In the genomic region with DNA sequence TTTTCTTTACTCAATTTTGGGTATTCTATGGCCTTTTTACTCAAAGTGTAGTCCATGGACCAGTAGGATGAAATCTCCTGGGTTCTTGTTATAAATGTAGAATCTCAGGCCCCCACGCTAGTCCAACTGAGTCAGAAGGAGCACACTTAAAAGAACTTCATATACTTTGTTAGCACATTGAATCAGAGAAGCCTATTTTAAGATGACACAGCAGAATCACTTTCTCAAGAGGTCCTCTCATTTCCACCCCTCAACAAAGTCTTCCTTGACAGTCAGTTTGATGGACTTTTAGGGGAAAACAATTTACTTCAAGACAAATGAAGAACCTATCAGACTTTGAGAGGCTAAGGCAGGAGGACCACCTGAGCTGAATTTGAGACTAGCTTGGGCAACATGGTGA, we compare ENCODE assay signal across 3 cellular contexts.
TF ChIP-seq lines count a peak whose summit lies in the region.

No MANE protein-coding gene starts in this region.

TF ChIP-seq in HepG2, 621 proteins besides CTCF, POLR2A, EP300 and RAD21:
- TF ChIP-seq, protein P1, sequence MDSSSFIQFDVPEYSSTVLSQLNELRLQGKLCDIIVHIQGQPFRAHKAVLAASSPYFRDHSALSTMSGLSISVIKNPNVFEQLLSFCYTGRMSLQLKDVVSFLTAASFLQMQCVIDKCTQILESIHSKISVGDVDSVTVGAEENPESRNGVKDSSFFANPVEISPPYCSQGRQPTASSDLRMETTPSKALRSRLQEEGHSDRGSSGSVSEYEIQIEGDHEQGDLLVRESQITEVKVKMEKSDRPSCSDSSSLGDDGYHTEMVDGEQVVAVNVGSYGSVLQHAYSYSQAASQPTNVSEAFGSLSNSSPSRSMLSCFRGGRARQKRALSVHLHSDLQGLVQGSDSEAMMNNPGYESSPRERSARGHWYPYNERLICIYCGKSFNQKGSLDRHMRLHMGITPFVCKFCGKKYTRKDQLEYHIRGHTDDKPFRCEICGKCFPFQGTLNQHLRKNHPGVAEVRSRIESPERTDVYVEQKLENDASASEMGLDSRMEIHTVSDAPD (CRISPR knock-in tag; IDR thresholded peaks at IDR 0.05), result no peak
- TF ChIP-seq MAFF (IDR thresholded peaks at IDR 0.05; ENCODE audit: low read depth, low read length) (0 out of 2 replicates have a peak, but pooled peaks have one; percentile 32), MAFK (conservative IDR thresholded peaks at IDR 0.05 in 1 of 2, IDR thresholded peaks at IDR 0.05 in 1 of 2; ENCODE audit: low read length in 2 of 2) (peak; percentile 55 to 69), ZNF382 (CRISPR knock-in tag; IDR thresholded peaks at IDR 0.05; ENCODE audit: borderline replicate concordance) (no peak)
- TF ChIP-seq, protein P2, sequence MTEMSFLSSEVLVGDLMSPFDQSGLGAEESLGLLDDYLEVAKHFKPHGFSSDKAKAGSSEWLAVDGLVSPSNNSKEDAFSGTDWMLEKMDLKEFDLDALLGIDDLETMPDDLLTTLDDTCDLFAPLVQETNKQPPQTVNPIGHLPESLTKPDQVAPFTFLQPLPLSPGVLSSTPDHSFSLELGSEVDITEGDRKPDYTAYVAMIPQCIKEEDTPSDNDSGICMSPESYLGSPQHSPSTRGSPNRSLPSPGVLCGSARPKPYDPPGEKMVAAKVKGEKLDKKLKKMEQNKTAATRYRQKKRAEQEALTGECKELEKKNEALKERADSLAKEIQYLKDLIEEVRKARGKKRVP (CRISPR knock-in tag; IDR thresholded peaks at IDR 0.05), result no peak
- TF ChIP-seq, protein P3, sequence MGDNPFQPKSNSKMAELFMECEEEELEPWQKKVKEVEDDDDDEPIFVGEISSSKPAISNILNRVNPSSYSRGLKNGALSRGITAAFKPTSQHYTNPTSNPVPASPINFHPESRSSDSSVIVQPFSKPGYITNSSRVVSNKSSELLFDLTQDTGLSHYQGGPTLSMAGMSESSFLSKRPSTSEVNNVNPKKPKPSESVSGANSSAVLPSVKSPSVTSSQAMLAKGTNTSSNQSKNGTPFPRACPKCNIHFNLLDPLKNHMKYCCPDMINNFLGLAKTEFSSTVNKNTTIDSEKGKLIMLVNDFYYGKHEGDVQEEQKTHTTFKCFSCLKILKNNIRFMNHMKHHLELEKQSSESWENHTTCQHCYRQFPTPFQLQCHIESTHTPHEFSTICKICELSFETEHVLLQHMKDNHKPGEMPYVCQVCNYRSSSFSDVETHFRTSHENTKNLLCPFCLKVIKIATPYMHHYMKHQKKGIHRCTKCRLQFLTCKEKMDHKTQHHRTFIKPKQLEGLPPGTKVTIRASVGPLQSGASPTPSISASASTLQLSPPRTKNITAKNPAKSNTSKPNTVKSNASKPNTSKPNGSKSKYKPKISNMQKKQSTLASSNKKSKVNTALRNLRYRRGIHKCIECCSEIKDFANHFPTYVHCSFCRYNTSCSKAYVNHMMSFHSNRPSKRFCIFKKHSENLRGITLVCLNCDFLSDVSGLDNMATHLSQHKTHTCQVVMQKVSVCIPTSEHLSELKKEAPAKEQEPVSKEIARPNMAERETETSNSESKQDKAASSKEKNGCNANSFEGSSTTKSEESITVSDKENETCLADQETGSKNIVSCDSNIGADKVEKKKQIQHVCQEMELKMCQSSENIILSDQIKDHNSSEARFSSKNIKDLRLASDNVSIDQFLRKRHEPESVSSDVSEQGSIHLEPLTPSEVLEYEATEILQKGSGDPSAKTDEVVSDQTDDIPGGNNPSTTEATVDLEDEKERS (CRISPR knock-in tag; IDR thresholded peaks at IDR 0.05), result no peak
- TF ChIP-seq, protein P4, sequence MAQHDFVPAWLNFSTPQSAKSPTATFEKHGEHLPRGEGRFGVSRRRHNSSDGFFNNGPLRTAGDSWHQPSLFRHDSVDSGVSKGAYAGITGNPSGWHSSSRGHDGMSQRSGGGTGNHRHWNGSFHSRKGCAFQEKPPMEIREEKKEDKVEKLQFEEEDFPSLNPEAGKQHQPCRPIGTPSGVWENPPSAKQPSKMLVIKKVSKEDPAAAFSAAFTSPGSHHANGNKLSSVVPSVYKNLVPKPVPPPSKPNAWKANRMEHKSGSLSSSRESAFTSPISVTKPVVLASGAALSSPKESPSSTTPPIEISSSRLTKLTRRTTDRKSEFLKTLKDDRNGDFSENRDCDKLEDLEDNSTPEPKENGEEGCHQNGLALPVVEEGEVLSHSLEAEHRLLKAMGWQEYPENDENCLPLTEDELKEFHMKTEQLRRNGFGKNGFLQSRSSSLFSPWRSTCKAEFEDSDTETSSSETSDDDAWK (CRISPR knock-in tag; IDR thresholded peaks at IDR 0.05), result no peak

TF ChIP-seq in IMR-90, 13 proteins besides CTCF, POLR2A, EP300 and RAD21:
- no peak for TF ChIP-seq MXI1 (IDR thresholded peaks at IDR 0.05; ENCODE audit: borderline replicate concordance, low read depth, low read length)
- TF ChIP-seq MAFK (IDR thresholded peaks at IDR 0.05; ENCODE audit: low read depth, low read length), result peak; percentile 45; the same call in 1 of the 2 replicates

TF ChIP-seq in H1, 55 proteins besides CTCF, POLR2A, EP300 and RAD21:
- no peak for TF ChIP-seq CHD1 (IDR thresholded peaks at IDR 0.05; ENCODE audit: low read depth, low read length)
- TF ChIP-seq, protein P5, sequence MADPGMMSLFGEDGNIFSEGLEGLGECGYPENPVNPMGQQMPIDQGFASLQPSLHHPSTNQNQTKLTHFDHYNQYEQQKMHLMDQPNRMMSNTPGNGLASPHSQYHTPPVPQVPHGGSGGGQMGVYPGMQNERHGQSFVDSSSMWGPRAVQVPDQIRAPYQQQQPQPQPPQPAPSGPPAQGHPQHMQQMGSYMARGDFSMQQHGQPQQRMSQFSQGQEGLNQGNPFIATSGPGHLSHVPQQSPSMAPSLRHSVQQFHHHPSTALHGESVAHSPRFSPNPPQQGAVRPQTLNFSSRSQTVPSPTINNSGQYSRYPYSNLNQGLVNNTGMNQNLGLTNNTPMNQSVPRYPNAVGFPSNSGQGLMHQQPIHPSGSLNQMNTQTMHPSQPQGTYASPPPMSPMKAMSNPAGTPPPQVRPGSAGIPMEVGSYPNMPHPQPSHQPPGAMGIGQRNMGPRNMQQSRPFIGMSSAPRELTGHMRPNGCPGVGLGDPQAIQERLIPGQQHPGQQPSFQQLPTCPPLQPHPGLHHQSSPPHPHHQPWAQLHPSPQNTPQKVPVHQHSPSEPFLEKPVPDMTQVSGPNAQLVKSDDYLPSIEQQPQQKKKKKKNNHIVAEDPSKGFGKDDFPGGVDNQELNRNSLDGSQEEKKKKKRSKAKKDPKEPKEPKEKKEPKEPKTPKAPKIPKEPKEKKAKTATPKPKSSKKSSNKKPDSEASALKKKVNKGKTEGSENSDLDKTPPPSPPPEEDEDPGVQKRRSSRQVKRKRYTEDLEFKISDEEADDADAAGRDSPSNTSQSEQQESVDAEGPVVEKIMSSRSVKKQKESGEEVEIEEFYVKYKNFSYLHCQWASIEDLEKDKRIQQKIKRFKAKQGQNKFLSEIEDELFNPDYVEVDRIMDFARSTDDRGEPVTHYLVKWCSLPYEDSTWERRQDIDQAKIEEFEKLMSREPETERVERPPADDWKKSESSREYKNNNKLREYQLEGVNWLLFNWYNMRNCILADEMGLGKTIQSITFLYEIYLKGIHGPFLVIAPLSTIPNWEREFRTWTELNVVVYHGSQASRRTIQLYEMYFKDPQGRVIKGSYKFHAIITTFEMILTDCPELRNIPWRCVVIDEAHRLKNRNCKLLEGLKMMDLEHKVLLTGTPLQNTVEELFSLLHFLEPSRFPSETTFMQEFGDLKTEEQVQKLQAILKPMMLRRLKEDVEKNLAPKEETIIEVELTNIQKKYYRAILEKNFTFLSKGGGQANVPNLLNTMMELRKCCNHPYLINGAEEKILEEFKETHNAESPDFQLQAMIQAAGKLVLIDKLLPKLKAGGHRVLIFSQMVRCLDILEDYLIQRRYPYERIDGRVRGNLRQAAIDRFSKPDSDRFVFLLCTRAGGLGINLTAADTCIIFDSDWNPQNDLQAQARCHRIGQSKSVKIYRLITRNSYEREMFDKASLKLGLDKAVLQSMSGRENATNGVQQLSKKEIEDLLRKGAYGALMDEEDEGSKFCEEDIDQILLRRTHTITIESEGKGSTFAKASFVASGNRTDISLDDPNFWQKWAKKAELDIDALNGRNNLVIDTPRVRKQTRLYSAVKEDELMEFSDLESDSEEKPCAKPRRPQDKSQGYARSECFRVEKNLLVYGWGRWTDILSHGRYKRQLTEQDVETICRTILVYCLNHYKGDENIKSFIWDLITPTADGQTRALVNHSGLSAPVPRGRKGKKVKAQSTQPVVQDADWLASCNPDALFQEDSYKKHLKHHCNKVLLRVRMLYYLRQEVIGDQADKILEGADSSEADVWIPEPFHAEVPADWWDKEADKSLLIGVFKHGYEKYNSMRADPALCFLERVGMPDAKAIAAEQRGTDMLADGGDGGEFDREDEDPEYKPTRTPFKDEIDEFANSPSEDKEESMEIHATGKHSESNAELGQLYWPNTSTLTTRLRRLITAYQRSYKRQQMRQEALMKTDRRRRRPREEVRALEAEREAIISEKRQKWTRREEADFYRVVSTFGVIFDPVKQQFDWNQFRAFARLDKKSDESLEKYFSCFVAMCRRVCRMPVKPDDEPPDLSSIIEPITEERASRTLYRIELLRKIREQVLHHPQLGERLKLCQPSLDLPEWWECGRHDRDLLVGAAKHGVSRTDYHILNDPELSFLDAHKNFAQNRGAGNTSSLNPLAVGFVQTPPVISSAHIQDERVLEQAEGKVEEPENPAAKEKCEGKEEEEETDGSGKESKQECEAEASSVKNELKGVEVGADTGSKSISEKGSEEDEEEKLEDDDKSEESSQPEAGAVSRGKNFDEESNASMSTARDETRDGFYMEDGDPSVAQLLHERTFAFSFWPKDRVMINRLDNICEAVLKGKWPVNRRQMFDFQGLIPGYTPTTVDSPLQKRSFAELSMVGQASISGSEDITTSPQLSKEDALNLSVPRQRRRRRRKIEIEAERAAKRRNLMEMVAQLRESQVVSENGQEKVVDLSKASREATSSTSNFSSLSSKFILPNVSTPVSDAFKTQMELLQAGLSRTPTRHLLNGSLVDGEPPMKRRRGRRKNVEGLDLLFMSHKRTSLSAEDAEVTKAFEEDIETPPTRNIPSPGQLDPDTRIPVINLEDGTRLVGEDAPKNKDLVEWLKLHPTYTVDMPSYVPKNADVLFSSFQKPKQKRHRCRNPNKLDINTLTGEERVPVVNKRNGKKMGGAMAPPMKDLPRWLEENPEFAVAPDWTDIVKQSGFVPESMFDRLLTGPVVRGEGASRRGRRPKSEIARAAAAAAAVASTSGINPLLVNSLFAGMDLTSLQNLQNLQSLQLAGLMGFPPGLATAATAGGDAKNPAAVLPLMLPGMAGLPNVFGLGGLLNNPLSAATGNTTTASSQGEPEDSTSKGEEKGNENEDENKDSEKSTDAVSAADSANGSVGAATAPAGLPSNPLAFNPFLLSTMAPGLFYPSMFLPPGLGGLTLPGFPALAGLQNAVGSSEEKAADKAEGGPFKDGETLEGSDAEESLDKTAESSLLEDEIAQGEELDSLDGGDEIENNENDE (IDR thresholded peaks at IDR 0.05; ENCODE audit: insufficient replicate concordance, low read length), result no peak
- no peak for TF ChIP-seq SUZ12 (IDR thresholded peaks at IDR 0.05; ENCODE audit: low read length)
- no peak for TF ChIP-seq RFX5 (IDR thresholded peaks at IDR 0.05; ENCODE audit: borderline replicate concordance, low read depth, low read length)
- TF ChIP-seq TAF7 (optimal IDR thresholded peaks at IDR 0.05; ENCODE audit: borderline replicate concordance, low read depth, low read length), result no peak
- TF ChIP-seq KDM4A (IDR thresholded peaks at IDR 0.05; ENCODE audit: low read depth, low read length, severe bottlenecking), result no peak
- TF ChIP-seq CBX5 (IDR thresholded peaks at IDR 0.05; ENCODE audit: low read depth, low read length), result no peak
- no peak for TF ChIP-seq GABPA (IDR thresholded peaks at IDR 0.05; ENCODE audit: borderline replicate concordance, insufficient read depth, low read length)
- no peak for TF ChIP-seq SP1 (IDR thresholded peaks at IDR 0.05; ENCODE audit: low read depth, low read length)
- no peak for TF ChIP-seq HDAC2 (IDR thresholded peaks at IDR 0.05; ENCODE audit: borderline replicate concordance in 1 of 2, low read depth in 2 of 2, low read length in 2 of 2)
- TF ChIP-seq FOSL1 (IDR thresholded peaks at IDR 0.05; ENCODE audit: insufficient read depth, low read depth, low read length), result no peak
- TF ChIP-seq, protein P6, sequence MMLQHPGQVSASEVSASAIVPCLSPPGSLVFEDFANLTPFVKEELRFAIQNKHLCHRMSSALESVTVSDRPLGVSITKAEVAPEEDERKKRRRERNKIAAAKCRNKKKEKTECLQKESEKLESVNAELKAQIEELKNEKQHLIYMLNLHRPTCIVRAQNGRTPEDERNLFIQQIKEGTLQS (IDR thresholded peaks at IDR 0.05; ENCODE audit: insufficient read depth, low read depth, low read length), result no peak
- no peak for TF ChIP-seq POU5F1 (IDR thresholded peaks at IDR 0.05; ENCODE audit: low read depth, low read length)
